ENCODE assay signal across 1 cellular context in the genomic region with DNA sequence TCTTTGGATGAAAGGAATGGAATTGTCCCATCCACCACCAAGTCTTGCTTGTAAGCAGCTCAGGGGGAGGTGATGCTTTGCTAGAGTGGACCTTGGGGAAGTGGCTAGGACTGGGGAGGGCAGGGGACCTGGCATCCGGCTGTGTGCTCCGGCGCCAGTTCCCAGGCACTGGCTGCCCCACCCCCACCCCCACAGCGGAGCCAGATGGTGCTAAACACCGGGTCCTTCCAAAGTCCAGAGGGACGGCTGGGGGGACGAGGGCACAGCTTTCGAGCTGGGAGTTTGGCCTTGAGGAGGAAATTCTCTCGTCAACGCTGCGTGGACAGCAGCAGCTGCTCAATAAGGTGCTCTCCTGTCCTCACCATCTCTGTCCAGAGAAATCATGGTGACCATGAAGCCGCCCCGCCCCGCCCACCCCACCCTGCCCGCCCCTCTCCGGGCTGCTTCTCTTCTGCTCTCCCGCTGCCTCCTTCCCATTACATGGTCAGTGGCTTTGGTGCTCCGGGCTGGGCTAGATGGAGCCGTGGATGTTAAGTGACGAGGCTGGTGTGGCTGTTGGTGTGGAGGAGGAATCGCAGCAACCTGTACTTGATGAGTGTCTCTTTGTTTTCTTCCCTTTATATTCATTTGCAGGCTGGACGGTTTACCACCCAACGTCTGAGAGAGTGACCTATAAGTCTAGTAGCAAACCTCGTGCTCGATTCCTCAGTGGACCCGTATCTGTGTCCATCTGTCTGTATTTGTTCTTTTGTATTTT.
TF ChIP-seq lines count a peak whose summit lies in the region.

No MANE protein-coding gene starts in this region.

TF ChIP-seq in HepG2, 621 proteins besides CTCF, POLR2A, EP300 and RAD21 (continued from another document and continues in another):
- TF ChIP-seq, protein P1, sequence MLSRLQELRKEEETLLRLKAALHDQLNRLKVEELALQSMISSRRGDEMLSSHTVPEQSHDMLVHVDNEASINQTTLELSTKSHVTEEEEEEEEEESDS (CRISPR knock-in tag; IDR thresholded peaks at IDR 0.05; ENCODE audit: borderline replicate concordance), result no peak
- peak; percentile 88 for TF ChIP-seq ZNF296 (CRISPR knock-in tag; conservative IDR thresholded peaks at IDR 0.05)
- TF ChIP-seq ZMYM2 (CRISPR knock-in tag; IDR thresholded peaks at IDR 0.05), result 0 out of 2 replicates have a peak, but pooled peaks have one; percentile 38
- peak; percentile 46 for TF ChIP-seq XRCC5 (optimal IDR thresholded peaks at IDR 0.05; ENCODE audit: low read length)
- TF ChIP-seq ZNF24 (IDR thresholded peaks at IDR 0.05), result no peak
- TF ChIP-seq, protein P2, sequence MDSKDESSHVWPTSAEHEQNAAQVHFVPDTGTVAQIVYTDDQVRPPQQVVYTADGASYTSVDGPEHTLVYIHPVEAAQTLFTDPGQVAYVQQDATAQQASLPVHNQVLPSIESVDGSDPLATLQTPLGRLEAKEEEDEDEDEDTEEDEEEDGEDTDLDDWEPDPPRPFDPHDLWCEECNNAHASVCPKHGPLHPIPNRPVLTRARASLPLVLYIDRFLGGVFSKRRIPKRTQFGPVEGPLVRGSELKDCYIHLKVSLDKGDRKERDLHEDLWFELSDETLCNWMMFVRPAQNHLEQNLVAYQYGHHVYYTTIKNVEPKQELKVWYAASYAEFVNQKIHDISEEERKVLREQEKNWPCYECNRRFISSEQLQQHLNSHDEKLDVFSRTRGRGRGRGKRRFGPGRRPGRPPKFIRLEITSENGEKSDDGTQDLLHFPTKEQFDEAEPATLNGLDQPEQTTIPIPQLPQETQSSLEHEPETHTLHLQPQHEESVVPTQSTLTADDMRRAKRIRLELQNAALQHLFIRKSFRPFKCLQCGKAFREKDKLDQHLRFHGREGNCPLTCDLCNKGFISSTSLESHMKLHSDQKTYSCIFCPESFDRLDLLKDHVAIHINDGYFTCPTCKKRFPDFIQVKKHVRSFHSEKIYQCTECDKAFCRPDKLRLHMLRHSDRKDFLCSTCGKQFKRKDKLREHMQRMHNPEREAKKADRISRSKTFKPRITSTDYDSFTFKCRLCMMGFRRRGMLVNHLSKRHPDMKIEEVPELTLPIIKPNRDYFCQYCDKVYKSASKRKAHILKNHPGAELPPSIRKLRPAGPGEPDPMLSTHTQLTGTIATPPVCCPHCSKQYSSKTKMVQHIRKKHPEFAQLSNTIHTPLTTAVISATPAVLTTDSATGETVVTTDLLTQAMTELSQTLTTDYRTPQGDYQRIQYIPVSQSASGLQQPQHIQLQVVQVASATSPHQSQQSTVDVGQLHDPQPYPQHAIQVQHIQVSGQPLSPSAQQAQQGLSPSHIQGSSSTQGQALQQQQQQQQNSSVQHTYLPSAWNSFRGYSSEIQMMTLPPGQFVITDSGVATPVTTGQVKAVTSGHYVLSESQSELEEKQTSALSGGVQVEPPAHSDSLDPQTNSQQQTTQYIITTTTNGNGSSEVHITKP (CRISPR knock-in tag; IDR thresholded peaks at IDR 0.05; ENCODE audit: low read depth), result no peak; the same call in 1 of the 2 replicates
- TF ChIP-seq GPN1 (CRISPR knock-in tag; IDR thresholded peaks at IDR 0.05; ENCODE audit: borderline replicate concordance), result no peak
- no peak for TF ChIP-seq ZFP37 (CRISPR knock-in tag; IDR thresholded peaks at IDR 0.05; ENCODE audit: borderline replicate concordance)
- 0 out of 2 replicates have a peak, but pooled peaks have one; percentile 48 for TF ChIP-seq HMG20B (CRISPR knock-in tag; conservative IDR thresholded peaks at IDR 0.05)
- no peak for TF ChIP-seq ZNF501 (CRISPR knock-in tag; IDR thresholded peaks at IDR 0.05)
- no peak for TF ChIP-seq ARID2 (CRISPR knock-in tag; IDR thresholded peaks at IDR 0.05; ENCODE audit: borderline replicate concordance)
- TF ChIP-seq, protein P3, sequence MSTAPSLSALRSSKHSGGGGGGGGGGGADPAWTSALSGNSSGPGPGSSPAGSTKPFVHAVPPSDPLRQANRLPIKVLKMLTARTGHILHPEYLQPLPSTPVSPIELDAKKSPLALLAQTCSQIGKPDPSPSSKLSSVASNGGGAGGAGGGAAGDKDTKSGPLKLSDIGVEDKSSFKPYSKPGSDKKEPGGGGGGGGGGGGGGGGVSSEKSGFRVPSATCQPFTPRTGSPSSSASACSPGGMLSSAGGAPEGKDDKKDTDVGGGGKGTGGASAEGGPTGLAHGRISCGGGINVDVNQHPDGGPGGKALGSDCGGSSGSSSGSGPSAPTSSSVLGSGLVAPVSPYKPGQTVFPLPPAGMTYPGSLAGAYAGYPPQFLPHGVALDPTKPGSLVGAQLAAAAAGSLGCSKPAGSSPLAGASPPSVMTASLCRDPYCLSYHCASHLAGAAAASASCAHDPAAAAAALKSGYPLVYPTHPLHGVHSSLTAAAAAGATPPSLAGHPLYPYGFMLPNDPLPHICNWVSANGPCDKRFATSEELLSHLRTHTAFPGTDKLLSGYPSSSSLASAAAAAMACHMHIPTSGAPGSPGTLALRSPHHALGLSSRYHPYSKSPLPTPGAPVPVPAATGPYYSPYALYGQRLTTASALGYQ (CRISPR knock-in tag; IDR thresholded peaks at IDR 0.05), result 0 out of 2 replicates have a peak, but pooled peaks have one; percentile 39
- TF ChIP-seq, protein P4, sequence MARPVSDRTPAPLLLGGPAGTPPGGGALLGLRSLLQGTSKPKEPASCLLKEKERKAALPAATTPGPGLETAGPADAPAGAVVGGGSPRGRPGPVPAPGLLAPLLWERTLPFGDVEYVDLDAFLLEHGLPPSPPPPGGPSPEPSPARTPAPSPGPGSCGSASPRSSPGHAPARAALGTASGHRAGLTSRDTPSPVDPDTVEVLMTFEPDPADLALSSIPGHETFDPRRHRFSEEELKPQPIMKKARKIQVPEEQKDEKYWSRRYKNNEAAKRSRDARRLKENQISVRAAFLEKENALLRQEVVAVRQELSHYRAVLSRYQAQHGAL (CRISPR knock-in tag; IDR thresholded peaks at IDR 0.05; ENCODE audit: not compliant biosample characterization), result no peak
- peak; percentile 88 for TF ChIP-seq PHF21A (CRISPR knock-in tag; IDR thresholded peaks at IDR 0.05)
- TF ChIP-seq ZNF496 (CRISPR knock-in tag; IDR thresholded peaks at IDR 0.05; ENCODE audit: insufficient replicate concordance), result no peak
- TF ChIP-seq, protein P5, sequence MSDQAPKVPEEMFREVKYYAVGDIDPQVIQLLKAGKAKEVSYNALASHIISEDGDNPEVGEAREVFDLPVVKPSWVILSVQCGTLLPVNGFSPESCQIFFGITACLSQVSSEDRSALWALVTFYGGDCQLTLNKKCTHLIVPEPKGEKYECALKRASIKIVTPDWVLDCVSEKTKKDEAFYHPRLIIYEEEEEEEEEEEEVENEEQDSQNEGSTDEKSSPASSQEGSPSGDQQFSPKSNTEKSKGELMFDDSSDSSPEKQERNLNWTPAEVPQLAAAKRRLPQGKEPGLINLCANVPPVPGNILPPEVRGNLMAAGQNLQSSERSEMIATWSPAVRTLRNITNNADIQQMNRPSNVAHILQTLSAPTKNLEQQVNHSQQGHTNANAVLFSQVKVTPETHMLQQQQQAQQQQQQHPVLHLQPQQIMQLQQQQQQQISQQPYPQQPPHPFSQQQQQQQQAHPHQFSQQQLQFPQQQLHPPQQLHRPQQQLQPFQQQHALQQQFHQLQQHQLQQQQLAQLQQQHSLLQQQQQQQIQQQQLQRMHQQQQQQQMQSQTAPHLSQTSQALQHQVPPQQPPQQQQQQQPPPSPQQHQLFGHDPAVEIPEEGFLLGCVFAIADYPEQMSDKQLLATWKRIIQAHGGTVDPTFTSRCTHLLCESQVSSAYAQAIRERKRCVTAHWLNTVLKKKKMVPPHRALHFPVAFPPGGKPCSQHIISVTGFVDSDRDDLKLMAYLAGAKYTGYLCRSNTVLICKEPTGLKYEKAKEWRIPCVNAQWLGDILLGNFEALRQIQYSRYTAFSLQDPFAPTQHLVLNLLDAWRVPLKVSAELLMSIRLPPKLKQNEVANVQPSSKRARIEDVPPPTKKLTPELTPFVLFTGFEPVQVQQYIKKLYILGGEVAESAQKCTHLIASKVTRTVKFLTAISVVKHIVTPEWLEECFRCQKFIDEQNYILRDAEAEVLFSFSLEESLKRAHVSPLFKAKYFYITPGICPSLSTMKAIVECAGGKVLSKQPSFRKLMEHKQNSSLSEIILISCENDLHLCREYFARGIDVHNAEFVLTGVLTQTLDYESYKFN (CRISPR knock-in tag; conservative IDR thresholded peaks at IDR 0.05), result peak; percentile 98
- TF ChIP-seq ZNF382 (CRISPR knock-in tag; IDR thresholded peaks at IDR 0.05; ENCODE audit: borderline replicate concordance), result no peak
- TF ChIP-seq ZNF3 (CRISPR knock-in tag; IDR thresholded peaks at IDR 0.05), result no peak
- TF ChIP-seq SAFB2 (CRISPR knock-in tag; IDR thresholded peaks at IDR 0.05; ENCODE audit: borderline replicate concordance, low read depth), result no peak
- no peak for TF ChIP-seq SETDB1 (CRISPR knock-in tag; IDR thresholded peaks at IDR 0.05; ENCODE audit: borderline replicate concordance)
- TF ChIP-seq MTF2 (CRISPR knock-in tag; IDR thresholded peaks at IDR 0.05; ENCODE audit: borderline replicate concordance), result no peak
- no peak; the same call in 1 of the 2 replicates for TF ChIP-seq ZNF616 (CRISPR knock-in tag; IDR thresholded peaks at IDR 0.05; ENCODE audit: low read depth)
- TF ChIP-seq TBX2 (CRISPR knock-in tag; IDR thresholded peaks at IDR 0.05; ENCODE audit: borderline replicate concordance), result peak; percentile 74
- TF ChIP-seq KDM2A (CRISPR knock-in tag; IDR thresholded peaks at IDR 0.05; ENCODE audit: borderline replicate concordance, low read depth), result peak; percentile 64; the same call in 1 of the 2 replicates
- no peak for TF ChIP-seq NFE2 (CRISPR knock-in tag; IDR thresholded peaks at IDR 0.05)
- TF ChIP-seq, protein P6, sequence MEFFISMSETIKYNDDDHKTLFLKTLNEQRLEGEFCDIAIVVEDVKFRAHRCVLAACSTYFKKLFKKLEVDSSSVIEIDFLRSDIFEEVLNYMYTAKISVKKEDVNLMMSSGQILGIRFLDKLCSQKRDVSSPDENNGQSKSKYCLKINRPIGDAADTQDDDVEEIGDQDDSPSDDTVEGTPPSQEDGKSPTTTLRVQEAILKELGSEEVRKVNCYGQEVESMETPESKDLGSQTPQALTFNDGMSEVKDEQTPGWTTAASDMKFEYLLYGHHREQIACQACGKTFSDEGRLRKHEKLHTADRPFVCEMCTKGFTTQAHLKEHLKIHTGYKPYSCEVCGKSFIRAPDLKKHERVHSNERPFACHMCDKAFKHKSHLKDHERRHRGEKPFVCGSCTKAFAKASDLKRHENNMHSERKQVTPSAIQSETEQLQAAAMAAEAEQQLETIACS (CRISPR knock-in tag; IDR thresholded peaks at IDR 0.05), result no peak
- TF ChIP-seq RARG (CRISPR knock-in tag; IDR thresholded peaks at IDR 0.05; ENCODE audit: low read depth), result no peak
- TF ChIP-seq CENPT (CRISPR knock-in tag; IDR thresholded peaks at IDR 0.05; ENCODE audit: low read depth), result no peak
- no peak for TF ChIP-seq ZNF33B (CRISPR knock-in tag; IDR thresholded peaks at IDR 0.05)
- TF ChIP-seq, protein P7, sequence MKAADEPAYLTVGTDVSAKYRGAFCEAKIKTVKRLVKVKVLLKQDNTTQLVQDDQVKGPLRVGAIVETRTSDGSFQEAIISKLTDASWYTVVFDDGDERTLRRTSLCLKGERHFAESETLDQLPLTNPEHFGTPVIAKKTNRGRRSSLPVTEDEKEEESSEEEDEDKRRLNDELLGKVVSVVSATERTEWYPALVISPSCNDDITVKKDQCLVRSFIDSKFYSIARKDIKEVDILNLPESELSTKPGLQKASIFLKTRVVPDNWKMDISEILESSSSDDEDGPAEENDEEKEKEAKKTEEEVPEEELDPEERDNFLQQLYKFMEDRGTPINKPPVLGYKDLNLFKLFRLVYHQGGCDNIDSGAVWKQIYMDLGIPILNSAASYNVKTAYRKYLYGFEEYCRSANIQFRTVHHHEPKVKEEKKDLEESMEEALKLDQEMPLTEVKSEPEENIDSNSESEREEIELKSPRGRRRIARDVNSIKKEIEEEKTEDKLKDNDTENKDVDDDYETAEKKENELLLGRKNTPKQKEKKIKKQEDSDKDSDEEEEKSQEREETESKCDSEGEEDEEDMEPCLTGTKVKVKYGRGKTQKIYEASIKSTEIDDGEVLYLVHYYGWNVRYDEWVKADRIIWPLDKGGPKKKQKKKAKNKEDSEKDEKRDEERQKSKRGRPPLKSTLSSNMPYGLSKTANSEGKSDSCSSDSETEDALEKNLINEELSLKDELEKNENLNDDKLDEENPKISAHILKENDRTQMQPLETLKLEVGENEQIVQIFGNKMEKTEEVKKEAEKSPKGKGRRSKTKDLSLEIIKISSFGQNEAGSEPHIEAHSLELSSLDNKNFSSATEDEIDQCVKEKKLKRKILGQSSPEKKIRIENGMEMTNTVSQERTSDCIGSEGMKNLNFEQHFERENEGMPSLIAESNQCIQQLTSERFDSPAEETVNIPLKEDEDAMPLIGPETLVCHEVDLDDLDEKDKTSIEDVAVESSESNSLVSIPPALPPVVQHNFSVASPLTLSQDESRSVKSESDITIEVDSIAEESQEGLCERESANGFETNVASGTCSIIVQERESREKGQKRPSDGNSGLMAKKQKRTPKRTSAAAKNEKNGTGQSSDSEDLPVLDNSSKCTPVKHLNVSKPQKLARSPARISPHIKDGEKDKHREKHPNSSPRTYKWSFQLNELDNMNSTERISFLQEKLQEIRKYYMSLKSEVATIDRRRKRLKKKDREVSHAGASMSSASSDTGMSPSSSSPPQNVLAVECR (CRISPR knock-in tag; IDR thresholded peaks at IDR 0.05; ENCODE audit: borderline replicate concordance), result peak; percentile 56
- TF ChIP-seq GZF1 (CRISPR knock-in tag; IDR thresholded peaks at IDR 0.05), result no peak
- peak; percentile 72; the same call in 1 of the 2 replicates for TF ChIP-seq TBX3 (IDR thresholded peaks at IDR 0.05; ENCODE audit: borderline replicate concordance)
- TF ChIP-seq ZNF430 (CRISPR knock-in tag; IDR thresholded peaks at IDR 0.05), result no peak
- TF ChIP-seq ZNF121 (CRISPR knock-in tag; IDR thresholded peaks at IDR 0.05), result no peak
- TF ChIP-seq, protein P8, sequence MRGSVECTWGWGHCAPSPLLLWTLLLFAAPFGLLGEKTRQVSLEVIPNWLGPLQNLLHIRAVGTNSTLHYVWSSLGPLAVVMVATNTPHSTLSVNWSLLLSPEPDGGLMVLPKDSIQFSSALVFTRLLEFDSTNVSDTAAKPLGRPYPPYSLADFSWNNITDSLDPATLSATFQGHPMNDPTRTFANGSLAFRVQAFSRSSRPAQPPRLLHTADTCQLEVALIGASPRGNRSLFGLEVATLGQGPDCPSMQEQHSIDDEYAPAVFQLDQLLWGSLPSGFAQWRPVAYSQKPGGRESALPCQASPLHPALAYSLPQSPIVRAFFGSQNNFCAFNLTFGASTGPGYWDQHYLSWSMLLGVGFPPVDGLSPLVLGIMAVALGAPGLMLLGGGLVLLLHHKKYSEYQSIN (CRISPR knock-in tag; IDR thresholded peaks at IDR 0.05; ENCODE audit: borderline replicate concordance), result no peak
- peak; percentile 81 for TF ChIP-seq ZNF792 (CRISPR knock-in tag; IDR thresholded peaks at IDR 0.05)
- TF ChIP-seq, protein P9, sequence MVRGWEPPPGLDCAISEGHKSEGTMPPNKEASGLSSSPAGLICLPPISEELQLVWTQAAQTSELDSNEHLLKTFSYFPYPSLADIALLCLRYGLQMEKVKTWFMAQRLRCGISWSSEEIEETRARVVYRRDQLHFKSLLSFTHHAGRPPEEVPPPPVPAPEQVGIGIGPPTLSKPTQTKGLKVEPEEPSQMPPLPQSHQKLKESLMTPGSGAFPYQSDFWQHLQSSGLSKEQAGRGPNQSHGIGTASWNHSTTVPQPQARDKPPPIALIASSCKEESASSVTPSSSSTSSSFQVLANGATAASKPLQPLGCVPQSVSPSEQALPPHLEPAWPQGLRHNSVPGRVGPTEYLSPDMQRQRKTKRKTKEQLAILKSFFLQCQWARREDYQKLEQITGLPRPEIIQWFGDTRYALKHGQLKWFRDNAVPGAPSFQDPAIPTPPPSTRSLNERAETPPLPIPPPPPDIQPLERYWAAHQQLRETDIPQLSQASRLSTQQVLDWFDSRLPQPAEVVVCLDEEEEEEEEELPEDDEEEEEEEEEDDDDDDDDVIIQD (CRISPR knock-in tag; IDR thresholded peaks at IDR 0.05; ENCODE audit: low read depth), result no peak
- TF ChIP-seq ZNF644 (CRISPR knock-in tag; IDR thresholded peaks at IDR 0.05; ENCODE audit: low read depth), result 0 out of 2 replicates have a peak, but pooled peaks have one; percentile 62
